In the genomic region with DNA sequence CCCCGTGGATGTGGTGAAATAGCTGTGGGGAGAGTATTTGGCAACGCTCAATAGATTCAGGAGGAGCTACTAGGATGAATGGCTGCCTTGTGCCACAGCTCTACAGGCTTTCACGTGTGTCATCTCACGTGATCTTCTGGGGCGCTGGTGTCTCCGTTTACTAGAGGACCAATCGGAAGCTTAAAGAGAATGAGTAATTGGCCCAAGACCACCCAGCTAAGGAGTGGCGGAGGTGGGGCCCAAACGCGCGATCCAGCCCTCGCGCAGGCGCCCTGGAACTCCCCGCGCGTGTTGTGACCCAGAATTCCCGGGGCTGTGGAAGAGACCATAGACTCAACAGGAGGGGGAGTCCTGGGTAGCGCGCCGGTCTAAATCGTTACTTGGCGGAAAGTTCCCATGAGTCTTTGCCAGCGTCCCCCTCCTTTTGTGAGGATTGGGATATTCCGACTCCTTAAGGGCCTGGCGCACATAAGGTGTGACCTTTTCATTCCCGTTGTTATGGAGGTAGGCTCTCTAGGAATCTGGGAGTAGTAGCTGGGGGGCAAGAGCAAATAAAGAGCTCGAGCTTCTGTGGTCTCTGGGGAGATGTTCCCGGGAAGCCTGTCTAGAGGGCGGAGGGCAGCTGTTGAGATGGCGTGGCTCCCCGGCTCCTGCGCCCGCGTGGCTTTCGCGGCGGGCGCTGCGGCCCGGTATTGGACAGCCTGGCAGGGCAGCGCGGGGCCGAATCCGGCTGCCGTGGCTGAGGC, we compare ENCODE assay signal across 1 cellular context.
TF ChIP-seq lines count a peak whose summit lies in the region.

No MANE protein-coding gene starts in this region.

TF ChIP-seq in SK-N-SH, 30 proteins besides CTCF, POLR2A, EP300 and RAD21 (continued from another document):
- TF ChIP-seq SIN3A (IDR thresholded peaks at IDR 0.05; ENCODE audit: borderline replicate concordance, low read depth, low read length) (peak; percentile 94), CHD2 (IDR thresholded peaks at IDR 0.05; ENCODE audit: low read length, partially characterized antibody) (peak; percentile 70), RXRA (IDR thresholded peaks at IDR 0.05; ENCODE audit: borderline replicate concordance, low read depth) (no peak), YY1 (IDR thresholded peaks at IDR 0.05; ENCODE audit: low read depth) (peak; percentile 73; the same call in 1 of the 2 replicates), POLR2AphosphoS5 (IDR thresholded peaks at IDR 0.05; ENCODE audit: low read depth, low read length) (peak; percentile 99), MEF2A (IDR thresholded peaks at IDR 0.05; ENCODE audit: borderline replicate concordance, low read depth) (no peak), NRF1 (IDR thresholded peaks at IDR 0.05; ENCODE audit: low read depth, low read length) (peak; percentile 96), RFX5 (IDR thresholded peaks at IDR 0.05; ENCODE audit: low read length) (no peak; the same call in 1 of the 2 replicates), ELF1 (IDR thresholded peaks at IDR 0.05) (no peak), FOSL2 (IDR thresholded peaks at IDR 0.05; ENCODE audit: borderline replicate concordance, low read depth) (peak; percentile 1; the same call in 1 of the 2 replicates)
- TF ChIP-seq, protein P1, sequence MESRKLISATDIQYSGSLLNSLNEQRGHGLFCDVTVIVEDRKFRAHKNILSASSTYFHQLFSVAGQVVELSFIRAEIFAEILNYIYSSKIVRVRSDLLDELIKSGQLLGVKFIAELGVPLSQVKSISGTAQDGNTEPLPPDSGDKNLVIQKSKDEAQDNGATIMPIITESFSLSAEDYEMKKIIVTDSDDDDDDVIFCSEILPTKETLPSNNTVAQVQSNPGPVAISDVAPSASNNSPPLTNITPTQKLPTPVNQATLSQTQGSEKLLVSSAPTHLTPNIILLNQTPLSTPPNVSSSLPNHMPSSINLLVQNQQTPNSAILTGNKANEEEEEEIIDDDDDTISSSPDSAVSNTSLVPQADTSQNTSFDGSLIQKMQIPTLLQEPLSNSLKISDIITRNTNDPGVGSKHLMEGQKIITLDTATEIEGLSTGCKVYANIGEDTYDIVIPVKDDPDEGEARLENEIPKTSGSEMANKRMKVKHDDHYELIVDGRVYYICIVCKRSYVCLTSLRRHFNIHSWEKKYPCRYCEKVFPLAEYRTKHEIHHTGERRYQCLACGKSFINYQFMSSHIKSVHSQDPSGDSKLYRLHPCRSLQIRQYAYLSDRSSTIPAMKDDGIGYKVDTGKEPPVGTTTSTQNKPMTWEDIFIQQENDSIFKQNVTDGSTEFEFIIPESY (IDR thresholded peaks at IDR 0.05; ENCODE audit: borderline replicate concordance, low read depth), result no peak
- TF ChIP-seq, protein P2, sequence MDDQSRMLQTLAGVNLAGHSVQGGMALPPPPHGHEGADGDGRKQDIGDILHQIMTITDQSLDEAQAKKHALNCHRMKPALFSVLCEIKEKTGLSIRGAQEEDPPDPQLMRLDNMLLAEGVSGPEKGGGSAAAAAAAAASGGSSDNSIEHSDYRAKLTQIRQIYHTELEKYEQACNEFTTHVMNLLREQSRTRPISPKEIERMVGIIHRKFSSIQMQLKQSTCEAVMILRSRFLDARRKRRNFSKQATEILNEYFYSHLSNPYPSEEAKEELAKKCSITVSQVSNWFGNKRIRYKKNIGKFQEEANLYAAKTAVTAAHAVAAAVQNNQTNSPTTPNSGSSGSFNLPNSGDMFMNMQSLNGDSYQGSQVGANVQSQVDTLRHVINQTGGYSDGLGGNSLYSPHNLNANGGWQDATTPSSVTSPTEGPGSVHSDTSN (IDR thresholded peaks at IDR 0.05), result peak; percentile 89
- TF ChIP-seq, protein P3, sequence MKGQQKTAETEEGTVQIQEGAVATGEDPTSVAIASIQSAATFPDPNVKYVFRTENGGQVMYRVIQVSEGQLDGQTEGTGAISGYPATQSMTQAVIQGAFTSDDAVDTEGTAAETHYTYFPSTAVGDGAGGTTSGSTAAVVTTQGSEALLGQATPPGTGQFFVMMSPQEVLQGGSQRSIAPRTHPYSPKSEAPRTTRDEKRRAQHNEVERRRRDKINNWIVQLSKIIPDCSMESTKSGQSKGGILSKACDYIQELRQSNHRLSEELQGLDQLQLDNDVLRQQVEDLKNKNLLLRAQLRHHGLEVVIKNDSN (IDR thresholded peaks at IDR 0.05; ENCODE audit: borderline replicate concordance, low read depth), result peak; percentile 90
